9 cellular contexts compared by ENCODE assay signal in genomic region chr5:38453506-38453905, GRCh38.
DNase-seq lines count a peak whose midpoint lies in the region; ATAC-seq and TF ChIP-seq lines count a peak whose summit lies in the region.
"Had no signal": no experiment of that assay in that cellular context is flagged by ENCODE, and none has a peak within 500 bp of the region (broad histone marks: within the 10 kb centered on the region; RNA-seq: fewer than 3 reads in every experiment).

No MANE protein-coding gene starts in this region.

- H3K36me3 ChIP-seq in sigmoid colon = no peaks in the 10 kb centered on the region

- no peak for TF ChIP-seq EP300 in sigmoid colon (IDR thresholded peaks at IDR 0.05)

- ATAC-seq in GM18519 (IDR thresholded peaks at IDR 0.05; ENCODE audit: low FRiP score, unreplicated experiment) (peak; percentile 99), HG02678 (IDR thresholded peaks at IDR 0.05; ENCODE audit: unreplicated experiment) (peak; percentile 97)

- in situ Hi-C loops in astrocyte of the spinal cord (cut with HindIII; ENCODE audit: low sequenced_read_pairs) = no loop called here

- no peaks in the 10 kb centered on the region for H3K4me1 ChIP-seq in sigmoid colon

- intact Hi-C loops in sigmoid colon (cut with DNase I) = no loop called here

- DNase-seq in NOMO-1 treated with dmso at 0.1 percent for 144 hours (lab: John Stamatoyannopoulos, UW; ENCODE audit: unreplicated experiment) (peak; percentile 100), astrocyte of the spinal cord (ENCODE audit: low read depth, low spot score) (peak; percentile 25), sigmoid colon (no peak), NCI-H82 treated with DMSO at 0.1 percent for 48 hours (lab: John Stamatoyannopoulos, UW; ENCODE audit: unreplicated experiment) (no peak), RKO (ENCODE audit: low spot score) (no peak), NCI-H1092 (lab: John Stamatoyannopoulos, UW) (no peak)

- H3K4me3 ChIP-seq in astrocyte of the spinal cord (ENCODE audit: low read depth, low read length) (no peak overlapping the region), sigmoid colon (no peak overlapping the region)

- no peak for TF ChIP-seq POLR2A in sigmoid colon (IDR thresholded peaks at IDR 0.05)

- 37 to 72% methylated on average over 3 of the region's 3 CpGs for WGBS in sigmoid colon, 2 donors

- H3K27me3 ChIP-seq in sigmoid colon = no peaks in the 10 kb centered on the region

- no peak overlapping the region for H3K27ac ChIP-seq in sigmoid colon
- H3K27ac ChIP-seq: epithelial cell of prostate had no signal

- TF ChIP-seq CTCF in astrocyte of the spinal cord (IDR thresholded peaks at IDR 0.05; ENCODE audit: low read depth, low read length) (no peak), sigmoid colon (IDR thresholded peaks at IDR 0.05) (no peak)

- no peaks in the 10 kb centered on the region for H3K9me3 ChIP-seq in sigmoid colon

Comparison
In these comparisons a context has a peak if more than half of its experiments do, and no peak if none do; other contexts are left out.
1. DNase-seq: peak in NOMO-1 treated with dmso at 0.1 percent for 144 hours (single experiment) and astrocyte of the spinal cord (single experiment); none in sigmoid colon (single experiment), NCI-H82 treated with DMSO at 0.1 percent for 48 hours (single experiment), RKO (single experiment) and NCI-H1092 (single experiment).